ENCODE assay signal across 1 cellular context in the genomic region with DNA sequence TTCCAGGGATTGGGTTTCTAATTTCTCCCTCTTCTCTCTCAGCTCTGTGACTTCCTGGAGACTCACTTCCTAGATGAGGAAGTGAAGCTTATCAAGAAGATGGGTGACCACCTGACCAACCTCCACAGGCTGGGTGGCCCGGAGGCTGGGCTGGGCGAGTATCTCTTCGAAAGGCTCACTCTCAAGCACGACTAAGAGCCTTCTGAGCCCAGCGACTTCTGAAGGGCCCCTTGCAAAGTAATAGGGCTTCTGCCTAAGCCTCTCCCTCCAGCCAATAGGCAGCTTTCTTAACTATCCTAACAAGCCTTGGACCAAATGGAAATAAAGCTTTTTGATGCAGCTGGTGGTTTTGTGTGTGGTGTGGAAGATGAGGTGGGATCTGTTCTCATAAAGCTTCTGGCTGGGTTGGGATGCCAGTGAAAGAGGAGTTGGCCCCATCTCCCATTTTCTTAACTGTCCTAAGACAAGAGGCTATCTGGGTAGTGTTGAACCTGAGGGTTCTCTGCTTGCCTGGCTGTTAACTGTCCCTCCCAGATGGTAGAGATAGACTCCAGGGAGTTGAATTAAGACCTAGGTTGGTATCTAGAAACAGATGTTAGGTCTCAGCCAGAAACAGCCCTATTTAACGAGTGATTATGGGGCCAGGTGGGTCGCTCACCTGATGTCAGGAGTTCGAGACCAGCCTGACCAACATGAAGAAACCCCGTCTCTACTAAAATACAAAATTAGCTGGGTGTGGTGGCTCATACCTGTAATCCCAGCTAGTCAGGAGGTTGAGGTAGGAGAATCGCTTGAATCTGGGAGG.
TF ChIP-seq lines count a peak whose summit lies in the region.

No MANE protein-coding gene starts in this region.

TF ChIP-seq in K562, 482 proteins besides CTCF, POLR2A, EP300 and RAD21 (continues in another document):
- TF ChIP-seq, protein P1, sequence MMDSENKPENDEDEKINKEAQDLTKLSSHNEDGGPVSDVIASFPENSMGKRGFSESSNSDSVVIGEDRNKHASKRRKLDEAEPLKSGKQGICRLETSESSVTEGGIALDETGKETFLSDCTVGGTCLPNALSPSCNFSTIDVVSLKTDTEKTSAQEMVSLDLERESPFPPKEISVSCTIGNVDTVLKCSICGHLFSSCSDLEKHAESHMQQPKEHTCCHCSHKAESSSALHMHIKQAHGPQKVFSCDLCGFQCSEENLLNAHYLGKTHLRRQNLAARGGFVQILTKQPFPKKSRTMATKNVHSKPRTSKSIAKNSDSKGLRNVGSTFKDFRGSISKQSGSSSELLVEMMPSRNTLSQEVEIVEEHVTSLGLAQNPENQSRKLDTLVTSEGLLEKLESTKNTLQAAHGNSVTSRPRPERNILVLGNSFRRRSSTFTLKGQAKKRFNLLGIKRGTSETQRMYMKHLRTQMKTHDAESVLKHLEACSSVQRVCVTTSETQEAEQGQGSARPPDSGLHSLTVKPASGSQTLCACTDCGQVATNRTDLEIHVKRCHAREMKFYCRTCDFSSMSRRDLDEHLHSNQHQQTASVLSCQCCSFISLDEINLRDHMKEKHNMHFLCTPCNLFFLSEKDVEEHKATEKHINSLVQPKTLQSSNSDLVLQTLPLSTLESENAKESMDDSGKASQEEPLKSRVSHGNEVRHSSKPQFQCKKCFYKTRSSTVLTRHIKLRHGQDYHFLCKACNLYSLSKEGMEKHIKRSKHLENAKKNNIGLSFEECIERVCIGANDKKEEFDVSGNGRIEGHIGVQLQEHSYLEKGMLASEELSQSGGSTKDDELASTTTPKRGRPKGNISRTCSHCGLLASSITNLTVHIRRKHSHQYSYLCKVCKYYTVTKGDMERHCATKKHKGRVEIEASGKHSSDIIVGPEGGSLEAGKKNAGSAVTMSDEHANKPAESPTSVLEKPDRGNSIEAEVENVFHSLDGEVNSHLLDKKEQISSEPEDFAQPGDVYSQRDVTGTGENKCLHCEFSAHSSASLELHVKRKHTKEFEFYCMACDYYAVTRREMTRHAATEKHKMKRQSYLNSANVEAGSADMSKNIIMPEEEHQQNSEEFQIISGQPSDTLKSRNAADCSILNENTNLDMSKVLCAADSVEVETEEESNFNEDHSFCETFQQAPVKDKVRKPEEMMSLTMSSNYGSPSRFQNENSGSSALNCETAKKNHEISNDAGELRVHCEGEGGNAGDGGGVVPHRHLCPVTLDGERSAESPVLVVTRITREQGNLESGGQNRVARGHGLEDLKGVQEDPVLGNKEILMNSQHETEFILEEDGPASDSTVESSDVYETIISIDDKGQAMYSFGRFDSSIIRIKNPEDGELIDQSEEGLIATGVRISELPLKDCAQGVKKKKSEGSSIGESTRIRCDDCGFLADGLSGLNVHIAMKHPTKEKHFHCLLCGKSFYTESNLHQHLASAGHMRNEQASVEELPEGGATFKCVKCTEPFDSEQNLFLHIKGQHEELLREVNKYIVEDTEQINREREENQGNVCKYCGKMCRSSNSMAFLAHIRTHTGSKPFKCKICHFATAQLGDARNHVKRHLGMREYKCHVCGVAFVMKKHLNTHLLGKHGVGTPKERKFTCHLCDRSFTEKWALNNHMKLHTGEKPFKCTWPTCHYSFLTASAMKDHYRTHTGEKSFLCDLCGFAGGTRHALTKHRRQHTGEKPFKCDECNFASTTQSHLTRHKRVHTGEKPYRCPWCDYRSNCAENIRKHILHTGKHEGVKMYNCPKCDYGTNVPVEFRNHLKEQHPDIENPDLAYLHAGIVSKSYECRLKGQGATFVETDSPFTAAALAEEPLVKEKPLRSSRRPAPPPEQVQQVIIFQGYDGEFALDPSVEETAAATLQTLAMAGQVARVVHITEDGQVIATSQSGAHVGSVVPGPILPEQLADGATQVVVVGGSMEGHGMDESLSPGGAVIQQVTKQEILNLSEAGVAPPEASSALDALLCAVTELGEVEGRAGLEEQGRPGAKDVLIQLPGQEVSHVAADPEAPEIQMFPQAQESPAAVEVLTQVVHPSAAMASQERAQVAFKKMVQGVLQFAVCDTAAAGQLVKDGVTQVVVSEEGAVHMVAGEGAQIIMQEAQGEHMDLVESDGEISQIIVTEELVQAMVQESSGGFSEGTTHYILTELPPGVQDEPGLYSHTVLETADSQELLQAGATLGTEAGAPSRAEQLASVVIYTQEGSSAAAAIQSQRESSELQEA (IDR thresholded peaks at IDR 0.05; ENCODE audit: low read depth): no peak
- TF ChIP-seq, protein P2, sequence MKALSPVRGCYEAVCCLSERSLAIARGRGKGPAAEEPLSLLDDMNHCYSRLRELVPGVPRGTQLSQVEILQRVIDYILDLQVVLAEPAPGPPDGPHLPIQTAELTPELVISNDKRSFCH (CRISPR knock-in tag; IDR thresholded peaks at IDR 0.05): no peak
- TF ChIP-seq, protein P2 (tag; IDR thresholded peaks at IDR 0.05): no peak
- no peak for TF ChIP-seq YBX1 (IDR thresholded peaks at IDR 0.05)
- no peak for TF ChIP-seq XRCC4 (IDR thresholded peaks at IDR 0.05; ENCODE audit: extremely low read depth, insufficient read depth, insufficient read length)
- no peak for TF ChIP-seq HMGN3 (IDR thresholded peaks at IDR 0.05; ENCODE audit: borderline replicate concordance, extremely low read depth, insufficient read length, low read depth, low read length)
- TF ChIP-seq, protein P3, sequence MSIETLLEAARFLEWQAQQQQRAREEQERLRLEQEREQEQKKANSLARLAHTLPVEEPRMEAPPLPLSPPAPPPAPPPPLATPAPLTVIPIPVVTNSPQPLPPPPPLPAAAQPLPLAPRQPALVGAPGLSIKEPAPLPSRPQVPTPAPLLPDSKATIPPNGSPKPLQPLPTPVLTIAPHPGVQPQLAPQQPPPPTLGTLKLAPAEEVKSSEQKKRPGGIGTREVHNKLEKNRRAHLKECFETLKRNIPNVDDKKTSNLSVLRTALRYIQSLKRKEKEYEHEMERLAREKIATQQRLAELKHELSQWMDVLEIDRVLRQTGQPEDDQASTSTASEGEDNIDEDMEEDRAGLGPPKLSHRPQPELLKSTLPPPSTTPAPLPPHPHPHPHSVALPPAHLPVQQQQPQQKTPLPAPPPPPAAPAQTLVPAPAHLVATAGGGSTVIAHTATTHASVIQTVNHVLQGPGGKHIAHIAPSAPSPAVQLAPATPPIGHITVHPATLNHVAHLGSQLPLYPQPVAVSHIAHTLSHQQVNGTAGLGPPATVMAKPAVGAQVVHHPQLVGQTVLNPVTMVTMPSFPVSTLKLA (conservative IDR thresholded peaks at IDR 0.05): no peak
- TF ChIP-seq SIX5 (IDR thresholded peaks at IDR 0.05; ENCODE audit: borderline replicate concordance in 1 of 2, insufficient read depth in 1 of 2, low read depth in 1 of 2, low read length in 2 of 2): no peak
- TF ChIP-seq, protein P4, sequence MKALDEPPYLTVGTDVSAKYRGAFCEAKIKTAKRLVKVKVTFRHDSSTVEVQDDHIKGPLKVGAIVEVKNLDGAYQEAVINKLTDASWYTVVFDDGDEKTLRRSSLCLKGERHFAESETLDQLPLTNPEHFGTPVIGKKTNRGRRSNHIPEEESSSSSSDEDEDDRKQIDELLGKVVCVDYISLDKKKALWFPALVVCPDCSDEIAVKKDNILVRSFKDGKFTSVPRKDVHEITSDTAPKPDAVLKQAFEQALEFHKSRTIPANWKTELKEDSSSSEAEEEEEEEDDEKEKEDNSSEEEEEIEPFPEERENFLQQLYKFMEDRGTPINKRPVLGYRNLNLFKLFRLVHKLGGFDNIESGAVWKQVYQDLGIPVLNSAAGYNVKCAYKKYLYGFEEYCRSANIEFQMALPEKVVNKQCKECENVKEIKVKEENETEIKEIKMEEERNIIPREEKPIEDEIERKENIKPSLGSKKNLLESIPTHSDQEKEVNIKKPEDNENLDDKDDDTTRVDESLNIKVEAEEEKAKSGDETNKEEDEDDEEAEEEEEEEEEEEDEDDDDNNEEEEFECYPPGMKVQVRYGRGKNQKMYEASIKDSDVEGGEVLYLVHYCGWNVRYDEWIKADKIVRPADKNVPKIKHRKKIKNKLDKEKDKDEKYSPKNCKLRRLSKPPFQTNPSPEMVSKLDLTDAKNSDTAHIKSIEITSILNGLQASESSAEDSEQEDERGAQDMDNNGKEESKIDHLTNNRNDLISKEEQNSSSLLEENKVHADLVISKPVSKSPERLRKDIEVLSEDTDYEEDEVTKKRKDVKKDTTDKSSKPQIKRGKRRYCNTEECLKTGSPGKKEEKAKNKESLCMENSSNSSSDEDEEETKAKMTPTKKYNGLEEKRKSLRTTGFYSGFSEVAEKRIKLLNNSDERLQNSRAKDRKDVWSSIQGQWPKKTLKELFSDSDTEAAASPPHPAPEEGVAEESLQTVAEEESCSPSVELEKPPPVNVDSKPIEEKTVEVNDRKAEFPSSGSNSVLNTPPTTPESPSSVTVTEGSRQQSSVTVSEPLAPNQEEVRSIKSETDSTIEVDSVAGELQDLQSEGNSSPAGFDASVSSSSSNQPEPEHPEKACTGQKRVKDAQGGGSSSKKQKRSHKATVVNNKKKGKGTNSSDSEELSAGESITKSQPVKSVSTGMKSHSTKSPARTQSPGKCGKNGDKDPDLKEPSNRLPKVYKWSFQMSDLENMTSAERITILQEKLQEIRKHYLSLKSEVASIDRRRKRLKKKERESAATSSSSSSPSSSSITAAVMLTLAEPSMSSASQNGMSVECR (CRISPR knock-in tag; IDR thresholded peaks at IDR 0.05): no peak
- peak; percentile 8; the same call in 1 of the 2 replicates for TF ChIP-seq MAFF (IDR thresholded peaks at IDR 0.05; ENCODE audit: low read length)
- TF ChIP-seq FIP1L1 (IDR thresholded peaks at IDR 0.05; ENCODE audit: low read depth, low read length, poor library complexity, severe bottlenecking): no peak
- TF ChIP-seq PRMT5 (CRISPR knock-in tag; IDR thresholded peaks at IDR 0.05): no peak
- TF ChIP-seq, protein P5, sequence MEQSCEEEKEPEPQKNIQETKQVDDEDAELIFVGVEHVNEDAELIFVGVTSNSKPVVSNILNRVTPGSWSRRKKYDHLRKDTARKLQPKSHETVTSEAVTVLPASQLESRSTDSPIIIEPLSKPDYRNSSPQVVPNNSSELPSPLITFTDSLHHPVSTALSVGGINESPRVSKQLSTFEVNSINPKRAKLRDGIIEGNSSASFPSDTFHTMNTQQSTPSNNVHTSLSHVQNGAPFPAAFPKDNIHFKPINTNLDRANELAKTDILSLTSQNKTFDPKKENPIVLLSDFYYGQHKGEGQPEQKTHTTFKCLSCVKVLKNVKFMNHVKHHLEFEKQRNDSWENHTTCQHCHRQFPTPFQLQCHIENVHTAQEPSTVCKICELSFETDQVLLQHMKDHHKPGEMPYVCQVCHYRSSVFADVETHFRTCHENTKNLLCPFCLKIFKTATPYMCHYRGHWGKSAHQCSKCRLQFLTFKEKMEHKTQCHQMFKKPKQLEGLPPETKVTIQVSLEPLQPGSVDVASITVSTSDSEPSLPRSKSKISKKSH (CRISPR knock-in tag; IDR thresholded peaks at IDR 0.05): peak; percentile 7; the same call in 1 of the 2 replicates
- TF ChIP-seq STAT5B (CRISPR knock-in tag; IDR thresholded peaks at IDR 0.05): no peak
- TF ChIP-seq ZNF23 (CRISPR knock-in tag; IDR thresholded peaks at IDR 0.05): no peak
- TF ChIP-seq NEUROD1 (IDR thresholded peaks at IDR 0.05; ENCODE audit: borderline replicate concordance, low read depth, low read length, partially characterized antibody): no peak
- TF ChIP-seq, protein P6, sequence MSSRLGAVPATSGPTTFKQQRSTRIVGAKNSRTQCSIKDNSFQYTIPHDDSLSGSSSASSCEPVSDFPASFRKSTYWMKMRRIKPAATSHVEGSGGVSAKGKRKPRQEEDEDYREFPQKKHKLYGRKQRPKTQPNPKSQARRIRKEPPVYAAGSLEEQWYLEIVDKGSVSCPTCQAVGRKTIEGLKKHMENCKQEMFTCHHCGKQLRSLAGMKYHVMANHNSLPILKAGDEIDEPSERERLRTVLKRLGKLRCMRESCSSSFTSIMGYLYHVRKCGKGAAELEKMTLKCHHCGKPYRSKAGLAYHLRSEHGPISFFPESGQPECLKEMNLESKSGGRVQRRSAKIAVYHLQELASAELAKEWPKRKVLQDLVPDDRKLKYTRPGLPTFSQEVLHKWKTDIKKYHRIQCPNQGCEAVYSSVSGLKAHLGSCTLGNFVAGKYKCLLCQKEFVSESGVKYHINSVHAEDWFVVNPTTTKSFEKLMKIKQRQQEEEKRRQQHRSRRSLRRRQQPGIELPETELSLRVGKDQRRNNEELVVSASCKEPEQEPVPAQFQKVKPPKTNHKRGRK (tag; IDR thresholded peaks at IDR 0.05): no peak
- TF ChIP-seq, protein P7, sequence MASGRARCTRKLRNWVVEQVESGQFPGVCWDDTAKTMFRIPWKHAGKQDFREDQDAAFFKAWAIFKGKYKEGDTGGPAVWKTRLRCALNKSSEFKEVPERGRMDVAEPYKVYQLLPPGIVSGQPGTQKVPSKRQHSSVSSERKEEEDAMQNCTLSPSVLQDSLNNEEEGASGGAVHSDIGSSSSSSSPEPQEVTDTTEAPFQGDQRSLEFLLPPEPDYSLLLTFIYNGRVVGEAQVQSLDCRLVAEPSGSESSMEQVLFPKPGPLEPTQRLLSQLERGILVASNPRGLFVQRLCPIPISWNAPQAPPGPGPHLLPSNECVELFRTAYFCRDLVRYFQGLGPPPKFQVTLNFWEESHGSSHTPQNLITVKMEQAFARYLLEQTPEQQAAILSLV (tag; IDR thresholded peaks at IDR 0.05): no peak
- no peak for TF ChIP-seq POLR2H (tag; IDR thresholded peaks at IDR 0.05; ENCODE audit: low read depth)
- no peak; the same call in 1 of the 2 replicates for TF ChIP-seq MED1 (CRISPR knock-in tag; IDR thresholded peaks at IDR 0.05; ENCODE audit: borderline replicate concordance)
- TF ChIP-seq CBFA2T2 (conservative IDR thresholded peaks at IDR 0.05): peak; percentile 14; the same call in 1 of the 2 replicates
- TF ChIP-seq GABPB1 (CRISPR knock-in tag; IDR thresholded peaks at IDR 0.05): no peak
- TF ChIP-seq TBL1XR1 (IDR thresholded peaks at IDR 0.05; ENCODE audit: low read length in 2 of 2): 0 out of 4 replicates have a peak, but pooled peaks have one; percentile 2 to 5
